Comparison of ENCODE assay signal across 8 cellular contexts in the genomic region with DNA sequence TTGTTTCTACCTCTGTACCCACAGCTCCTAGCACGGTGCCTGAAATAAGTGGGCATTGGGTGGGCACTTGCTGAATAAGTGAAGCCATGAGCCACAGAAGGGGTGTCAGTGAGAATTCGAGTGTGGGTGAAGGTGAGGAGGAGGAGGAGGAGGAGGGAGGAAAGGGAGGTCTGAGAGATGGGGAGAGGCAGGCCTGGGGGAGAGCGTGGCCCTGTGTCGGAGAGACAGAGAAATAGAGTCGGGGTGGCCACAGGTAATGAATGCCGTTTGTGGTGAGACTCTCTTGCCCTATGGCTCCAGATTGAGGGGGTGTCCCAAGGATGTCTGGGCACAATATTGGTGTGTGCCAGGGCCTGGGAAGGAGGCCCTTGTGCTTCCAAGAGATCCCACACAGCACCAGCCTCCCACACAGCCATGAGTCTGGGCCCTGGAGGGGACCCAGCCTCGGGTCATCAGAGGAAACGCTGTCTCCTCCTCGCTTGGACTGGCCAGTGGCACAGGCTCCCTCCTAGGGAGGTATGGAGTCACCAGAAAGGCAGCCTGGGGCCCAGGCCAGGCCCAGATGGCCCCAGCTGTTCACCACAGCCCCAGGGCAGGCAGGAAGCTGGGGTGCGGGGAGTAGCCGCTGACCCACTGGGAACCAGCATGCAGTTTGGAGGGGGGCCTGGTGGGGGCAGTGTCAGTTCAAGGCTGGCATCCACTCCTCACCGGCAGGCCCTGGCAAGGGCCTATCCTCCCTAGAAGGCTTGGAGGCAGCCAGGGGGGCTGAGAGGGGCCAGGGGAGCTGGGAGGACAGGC. TPM values are rescaled to one million over a fixed set of nuclear protein-coding genes. Genes with fewer than 3 reads are reported as not detected.
DNase-seq lines count a peak whose midpoint lies in the region; ATAC-seq, FAIRE-seq and TF ChIP-seq lines count a peak whose summit lies in the region.

No MANE protein-coding gene starts in this region.

- no peaks in the 10 kb centered on the region for H3K36me3 ChIP-seq in spleen

- no peaks in the 10 kb centered on the region for H3K9me3 ChIP-seq in spleen

- intact Hi-C loops in spleen (cut with DNase I; ENCODE audit: low total_unique reads), result no loop called here

- H3K4me1 ChIP-seq in spleen, result peaks cover 34 to 76% (median 50%) of the 10 kb centered on the region in 6 donors

- no peak for TF ChIP-seq POLR2A in spleen (IDR thresholded peaks at IDR 0.05)

- ATAC-seq in SK-N-SH treated with all-trans-retinoic acid at 6 μM for 48 hours (peak; percentile 48; the same call in 1 of the 3 replicates), GM21737 (IDR thresholded peaks at IDR 0.05; ENCODE audit: unreplicated experiment) (no peak)

- H3K27me3 ChIP-seq in spleen (replicated peaks in 1 of 7), result peaks cover 0 to 13% (median 0%) of the 10 kb centered on the region in 7 donors

- peak; percentile 13 for DNase-seq in stimulated activated CD4-positive, alpha-beta T cell treated with anti-CD3 and anti-CD28 coated beads, Interleukin-12 subunit alpha, Interleukin-12 subunit beta, amount 100 ng/mL, for 4 hours
- DNase-seq in stimulated activated CD4-positive, alpha-beta T cell treated with anti-CD3 and anti-CD28 coated beads, Interleukin-4, amount 100 ng/mL, for 24 hours, result no peak
- peak; percentile 41 to 67 for DNase-seq in frontal cortex (ENCODE audit: low spot score in 2 of 2)
- DNase-seq in spleen, result peak; percentile 86
- no peak for DNase-seq in inferior parietal cortex (ENCODE audit: extremely low spot score)
- no peak for DNase-seq in CD1c-positive myeloid dendritic cell (ENCODE audit: extremely low spot score)

- WGBS in spleen, 5 donors, result 66 to 84% (median 73%) methylated on average over 7 to 12 of the region's 12 CpGs

- peak overlapping the region; percentile 3 to 86 (median 68) for H3K27ac ChIP-seq in spleen

- peak in 10 of 11 experiments; percentile 17 to 72 (median 50) for TF ChIP-seq CTCF in spleen (IDR thresholded peaks at IDR 0.05 in 8 of 11, conservative IDR thresholded peaks at IDR 0.05 in 3 of 11)

- no peak for FAIRE-seq in frontal cortex (lab: Jason Lieb, UNC)

- H3K4me3 ChIP-seq in spleen, result no peak overlapping the region

TF ChIP-seq in SK-N-SH treated with all-trans-retinoic acid at 6 μM for 48 hours, 23 proteins besides CTCF, POLR2A, EP300 and RAD21:
- TF ChIP-seq BACH2 (CRISPR knock-in tag; IDR thresholded peaks at IDR 0.05; ENCODE audit: borderline replicate concordance), result no peak
- TF ChIP-seq ZNF565 (CRISPR knock-in tag; conservative IDR thresholded peaks at IDR 0.05; ENCODE audit: low read depth), result no peak
- TF ChIP-seq ZC3H10 (CRISPR knock-in tag; IDR thresholded peaks at IDR 0.05), result no peak
- TF ChIP-seq, protein P1, sequence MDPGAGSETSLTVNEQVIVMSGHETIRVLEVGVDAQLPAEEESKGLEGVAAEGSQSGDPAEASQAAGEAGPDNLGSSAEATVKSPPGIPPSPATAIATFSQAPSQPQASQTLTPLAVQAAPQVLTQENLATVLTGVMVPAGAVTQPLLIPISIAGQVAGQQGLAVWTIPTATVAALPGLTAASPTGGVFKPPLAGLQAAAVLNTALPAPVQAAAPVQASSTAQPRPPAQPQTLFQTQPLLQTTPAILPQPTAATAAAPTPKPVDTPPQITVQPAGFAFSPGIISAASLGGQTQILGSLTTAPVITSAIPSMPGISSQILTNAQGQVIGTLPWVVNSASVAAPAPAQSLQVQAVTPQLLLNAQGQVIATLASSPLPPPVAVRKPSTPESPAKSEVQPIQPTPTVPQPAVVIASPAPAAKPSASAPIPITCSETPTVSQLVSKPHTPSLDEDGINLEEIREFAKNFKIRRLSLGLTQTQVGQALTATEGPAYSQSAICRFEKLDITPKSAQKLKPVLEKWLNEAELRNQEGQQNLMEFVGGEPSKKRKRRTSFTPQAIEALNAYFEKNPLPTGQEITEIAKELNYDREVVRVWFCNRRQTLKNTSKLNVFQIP (CRISPR knock-in tag; IDR thresholded peaks at IDR 0.05; ENCODE audit: borderline replicate concordance, low read depth), result no peak
- peak; percentile 71; the same call in 1 of the 2 replicates for TF ChIP-seq TCF4 (CRISPR knock-in tag; IDR thresholded peaks at IDR 0.05; ENCODE audit: borderline replicate concordance)
- TF ChIP-seq, protein P2, sequence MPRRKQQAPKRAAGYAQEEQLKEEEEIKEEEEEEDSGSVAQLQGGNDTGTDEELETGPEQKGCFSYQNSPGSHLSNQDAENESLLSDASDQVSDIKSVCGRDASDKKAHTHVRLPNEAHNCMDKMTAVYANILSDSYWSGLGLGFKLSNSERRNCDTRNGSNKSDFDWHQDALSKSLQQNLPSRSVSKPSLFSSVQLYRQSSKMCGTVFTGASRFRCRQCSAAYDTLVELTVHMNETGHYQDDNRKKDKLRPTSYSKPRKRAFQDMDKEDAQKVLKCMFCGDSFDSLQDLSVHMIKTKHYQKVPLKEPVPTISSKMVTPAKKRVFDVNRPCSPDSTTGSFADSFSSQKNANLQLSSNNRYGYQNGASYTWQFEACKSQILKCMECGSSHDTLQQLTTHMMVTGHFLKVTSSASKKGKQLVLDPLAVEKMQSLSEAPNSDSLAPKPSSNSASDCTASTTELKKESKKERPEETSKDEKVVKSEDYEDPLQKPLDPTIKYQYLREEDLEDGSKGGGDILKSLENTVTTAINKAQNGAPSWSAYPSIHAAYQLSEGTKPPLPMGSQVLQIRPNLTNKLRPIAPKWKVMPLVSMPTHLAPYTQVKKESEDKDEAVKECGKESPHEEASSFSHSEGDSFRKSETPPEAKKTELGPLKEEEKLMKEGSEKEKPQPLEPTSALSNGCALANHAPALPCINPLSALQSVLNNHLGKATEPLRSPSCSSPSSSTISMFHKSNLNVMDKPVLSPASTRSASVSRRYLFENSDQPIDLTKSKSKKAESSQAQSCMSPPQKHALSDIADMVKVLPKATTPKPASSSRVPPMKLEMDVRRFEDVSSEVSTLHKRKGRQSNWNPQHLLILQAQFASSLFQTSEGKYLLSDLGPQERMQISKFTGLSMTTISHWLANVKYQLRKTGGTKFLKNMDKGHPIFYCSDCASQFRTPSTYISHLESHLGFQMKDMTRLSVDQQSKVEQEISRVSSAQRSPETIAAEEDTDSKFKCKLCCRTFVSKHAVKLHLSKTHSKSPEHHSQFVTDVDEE (CRISPR knock-in tag; IDR thresholded peaks at IDR 0.05), result peak; percentile 53; the same call in 1 of the 2 replicates

RNA-seq across cellular contexts. Expression of gene SDK2, which starts 49.0 kb away (rescaled TPM):
- 6.9 TPM for total RNA-seq in frontal cortex
- 10 to 100 TPM in 5 of 7 donors, 1 to 10 TPM in 2; 9.2 to 16.5 (median 10.8) TPM for total RNA-seq in spleen
- under 1 TPM; 0.86 to 1.00 (median 0.96) TPM for polyA plus RNA-seq in spleen

Comparison
In these comparisons a context has a peak if more than half of its experiments do, and no peak if none do; other contexts are left out.
1. DNase-seq: peak in stimulated activated CD4-positive, alpha-beta T cell treated with anti-CD3 and anti-CD28 coated beads, Interleukin-12 subunit alpha, Interleukin-12 subunit beta, amount 100 ng/mL, for 4 hours (single experiment), frontal cortex (2 of 2) and spleen (single experiment); none in stimulated activated CD4-positive, alpha-beta T cell treated with anti-CD3 and anti-CD28 coated beads, Interleukin-4, amount 100 ng/mL, for 24 hours (single experiment), inferior parietal cortex (single experiment) and CD1c-positive myeloid dendritic cell (single experiment).